ENCODE assay signal across 1 cellular context in the genomic region with DNA sequence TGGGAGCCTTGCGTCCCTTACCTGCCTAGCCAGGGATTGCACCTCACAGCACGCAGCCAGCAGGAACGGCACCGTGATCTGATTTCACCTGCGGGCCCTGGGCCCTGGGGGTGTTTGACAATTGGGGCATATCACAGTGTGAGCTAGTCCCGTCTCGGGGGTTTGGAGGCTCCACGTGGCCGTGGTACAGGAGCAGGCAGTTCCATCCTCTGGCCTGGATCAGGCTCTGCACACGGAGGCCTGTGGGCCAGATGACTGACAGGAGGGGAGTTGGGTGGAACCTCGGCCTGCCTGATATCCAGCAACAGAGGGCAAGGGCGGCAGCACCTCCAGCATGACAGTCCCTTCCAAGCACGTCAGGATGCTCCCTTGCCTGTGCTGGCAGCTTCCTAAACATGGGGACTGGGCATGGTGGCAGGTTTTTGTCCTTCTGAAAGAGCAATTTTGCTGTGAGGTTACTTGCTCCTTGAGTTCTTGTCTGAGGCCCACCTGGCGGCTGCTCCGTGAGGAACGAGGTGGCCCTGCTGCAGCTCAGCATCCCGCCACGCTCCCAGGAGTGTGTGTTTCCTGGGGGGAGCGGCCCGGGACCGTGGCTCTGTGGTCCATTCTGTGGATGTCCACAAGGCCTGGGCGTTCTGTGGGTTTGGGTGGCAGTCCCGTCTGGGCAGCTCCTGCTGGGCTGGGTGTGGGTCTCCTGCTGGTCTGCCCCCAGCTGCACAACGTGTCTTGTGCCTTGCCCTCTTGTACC.
TF ChIP-seq lines count a peak whose summit lies in the region.

No MANE protein-coding gene starts in this region.

TF ChIP-seq in HepG2, 621 proteins besides CTCF, POLR2A, EP300 and RAD21:
- TF ChIP-seq POLR2G (IDR thresholded peaks at IDR 0.05; ENCODE audit: low read depth, low read length), result 0 out of 2 replicates have a peak, but pooled peaks have one; percentile 24
- TF ChIP-seq EZH2 (conservative IDR thresholded peaks at IDR 0.05; ENCODE audit: low read depth, low read length), result no peak
- peak; percentile 61 for TF ChIP-seq AGO2 (optimal IDR thresholded peaks at IDR 0.05; ENCODE audit: low read depth, low read length)
